ENCODE assay signal across 8 cellular contexts in the genomic region with DNA sequence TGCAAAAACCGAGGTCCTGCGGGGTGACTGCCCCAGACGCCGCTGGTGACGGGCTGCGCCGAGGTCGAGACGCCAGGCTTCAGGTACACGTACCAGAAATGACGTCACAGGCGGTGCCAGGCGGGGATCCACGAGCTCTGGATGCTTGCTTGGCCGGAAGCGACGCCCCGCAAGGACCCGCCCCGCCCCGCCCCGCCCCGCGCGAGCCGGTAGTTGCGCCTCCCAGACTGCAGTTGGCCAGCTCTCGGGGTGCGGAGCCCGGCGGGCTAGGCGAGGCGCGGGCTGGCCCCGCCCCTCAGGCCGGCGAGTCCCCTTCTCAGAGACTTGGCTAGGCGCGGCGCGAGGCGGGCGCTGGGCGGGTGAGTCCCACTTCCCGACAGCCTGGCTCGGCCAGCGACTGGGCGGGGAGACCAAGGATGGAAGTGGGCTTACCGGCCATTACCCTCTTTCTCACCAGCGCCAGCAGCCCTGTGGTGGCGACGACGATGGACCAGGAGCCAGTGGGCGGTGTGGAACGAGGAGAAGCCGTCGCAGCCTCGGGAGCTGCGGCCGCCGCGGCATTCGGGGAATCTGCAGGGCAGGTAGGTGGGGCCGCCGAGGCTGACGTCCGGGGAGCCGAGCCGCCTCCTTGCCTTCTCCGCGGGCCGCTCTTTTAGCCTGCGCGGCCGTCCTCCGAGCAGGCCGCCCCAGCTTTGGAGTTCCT. TPM values are rescaled to one million over a fixed set of nuclear protein-coding genes. Genes with fewer than 3 reads are reported as not detected.
DNase-seq lines count a peak whose midpoint lies in the region; ATAC-seq and TF ChIP-seq lines count a peak whose summit lies in the region.

A gene with protein sequence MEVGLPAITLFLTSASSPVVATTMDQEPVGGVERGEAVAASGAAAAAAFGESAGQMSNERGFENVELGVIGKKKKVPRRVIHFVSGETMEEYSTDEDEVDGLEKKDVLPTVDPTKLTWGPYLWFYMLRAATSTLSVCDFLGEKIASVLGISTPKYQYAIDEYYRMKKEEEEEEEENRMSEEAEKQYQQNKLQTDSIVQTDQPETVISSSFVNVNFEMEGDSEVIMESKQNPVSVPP (plus strand): TSS at position 225 of the 703 bp plus-strand sequence. CDS start 192 bp downstream, at position 417.

- TF ChIP-seq CTCF in Peyer's patch (IDR thresholded peaks at IDR 0.05) = peak in 2 of 6 experiments; percentile 18 to 25

- ATAC-seq in GM21825 (IDR thresholded peaks at IDR 0.05; ENCODE audit: unreplicated experiment) = peak; percentile 88
- peak; percentile 99 for ATAC-seq in esophagus mucosa

- peaks cover 0 to 11% (median 6%) of the 10 kb centered on the region in 4 donors for H3K4me1 ChIP-seq in Peyer's patch
- peaks cover 19% of the 10 kb centered on the region for H3K4me1 ChIP-seq in muscle layer of colon (ENCODE audit: insufficient read depth, low read length)

- DNase-seq in DMS79 treated with DMSO at 0.1 percent for 48 hours (lab: John Stamatoyannopoulos, UW) (peak; percentile 100), Peyer's patch (peak; percentile 99 to 100 (median 100))
- peak; percentile 98 to 99 for DNase-seq in activated T-cell treated with anti-CD3 and anti-CD28 coated beads, Interleukin-2, amount 50 U/mL, for 48 hours
- DNase-seq in stimulated activated CD8-positive, alpha-beta memory T cell treated with anti-CD3 and anti-CD28 coated beads, Interleukin-7, amount 100 ng/mL, for 1 hour (ENCODE audit: low read depth in 2 of 2) = peak; percentile 95 to 96

- TF ChIP-seq POLR2A in Peyer's patch (IDR thresholded peaks at IDR 0.05) = peak; percentile 97

- H3K27me3 ChIP-seq in Peyer's patch (no peaks in the 10 kb centered on the region), muscle layer of colon (ENCODE audit: control insufficient read depth in 1 of 2, insufficient read depth in 2 of 2, low read length in 2 of 2) (no peaks in the 10 kb centered on the region)

- peak within 1 kb of the TSS; percentile 87 for H3K9ac ChIP-seq in muscle layer of colon (ENCODE audit: low read length)

- peak within 1 kb of the TSS; percentile 72 to 94 (median 85) for H3K4me3 ChIP-seq in Peyer's patch
- H3K4me3 ChIP-seq in muscle layer of colon (ENCODE audit: low read depth in 1 of 2, low read length in 2 of 2) = peak within 1 kb of the TSS; percentile 90 to 93

- H3K36me3 ChIP-seq in KOPT-K1 (ENCODE audit: insufficient read depth, low read length) = 0 out of 2 replicates have a peak, but pooled peaks cover 9% of the 10 kb centered on the region
- H3K36me3 ChIP-seq in Peyer's patch = peaks cover 0 to 9% (median 0%) of the 10 kb centered on the region in 3 donors
- H3K36me3 ChIP-seq in muscle layer of colon (ENCODE audit: insufficient read depth, low read length) = no peaks in the 10 kb centered on the region

- peak within 1 kb of the TSS; percentile 73 for H3K27ac ChIP-seq in KOPT-K1 (ENCODE audit: low read depth, low read length, poor library complexity, severe bottlenecking)
- peak within 1 kb of the TSS; percentile 92 to 100 (median 98) for H3K27ac ChIP-seq in Peyer's patch
- H3K27ac ChIP-seq in muscle layer of colon (ENCODE audit: low read depth, low read length) = peak within 1 kb of the TSS; percentile 89

- H3K9me3 ChIP-seq in KOPT-K1 (ENCODE audit: insufficient read depth, low read length, poor library complexity, severe bottlenecking) (no peaks in the 10 kb centered on the region), Peyer's patch (no peaks in the 10 kb centered on the region), muscle layer of colon (ENCODE audit: low read length) (no peaks in the 10 kb centered on the region)

RNA-seq across cellular contexts. Expression of the gene that starts here (rescaled TPM):
- total RNA-seq in Peyer's patch = 10 to 100 TPM; 31.4 to 60.8 (median 52.1) TPM
- total RNA-seq in esophagus mucosa = 51.0 TPM

Comparison
In these comparisons a context has a peak if more than half of its experiments do, and no peak if none do; other contexts are left out.
1. Peak in every context shown above with its lines: DNase-seq, ATAC-seq, H3K4me3 ChIP-seq and H3K27ac ChIP-seq.